In genomic region chr5:172492991-172493390, GRCh38 we compare ENCODE assay signal across 21 cellular contexts.
"Had no signal": no experiment of that assay in that cellular context is flagged by ENCODE, and none has a peak within 500 bp of the region (broad histone marks: within the 10 kb centered on the region; RNA-seq: fewer than 3 reads in every experiment).

No MANE protein-coding gene starts in this region.

- H3K4me1 Mint-ChIP-seq: activated T-helper 17 cell treated with anti-CD3 and anti-CD28 coated beads, Interleukin-2, amount 50 U/mL, for 72 hours had no signal

- H3K9me3 Mint-ChIP-seq: activated T-helper 17 cell treated with anti-CD3 and anti-CD28 coated beads, Interleukin-2, amount 50 U/mL, for 72 hours had no signal

- H3K4me3 ChIP-seq: body of pancreas, hepatocyte, lung, prostate gland, right atrium auricular region had no signal

- DNase-seq: activated CD4-positive, alpha-beta T cell treated with anti-CD3 and anti-CD28 coated beads for 1 hour; activated naive CD4-positive, alpha-beta T cell treated with anti-CD3 and anti-CD28 coated beads for 36 hours; activated T-cell treated with anti-CD3 and anti-CD28 coated beads, Interleukin-2, amount 50 U/mL, for 1 hour; body of pancreas; caudate nucleus; left colon; midbrain; nephron progenitor cell; small intestine; stimulated activated CD4-positive, alpha-beta T cell treated with anti-CD3 and anti-CD28 coated beads, Interleukin-15, amount 100 ng/mL, for 24 hours; stimulated activated CD4-positive, alpha-beta T cell treated with anti-CD3 and anti-CD28 coated beads, Interleukin-2, amount 100 ng/mL, for 48 hours; T-helper 17 cell; trophoblast cell had no signal

- H3K27ac Mint-ChIP-seq: activated naive CD4-positive, alpha-beta T cell treated with anti-CD3 and anti-CD28 coated beads for 36 hours; activated T-helper 17 cell treated with anti-CD3 and anti-CD28 coated beads, Interleukin-2, amount 50 U/mL, for 72 hours; nephron progenitor cell; stimulated activated naive CD8-positive, alpha-beta T cell treated with anti-CD3 and anti-CD28 coated beads, Interleukin-15, Interleukin-2, amounts not matched to agents 100 ng/mL and 50 ng/mL, for 24 hours; T-helper 17 cell had no signal

- H3K4me1 ChIP-seq: body of pancreas, prostate gland had no signal

- H3K27me3 ChIP-seq: body of pancreas, hepatocyte, right atrium auricular region had no signal

- H3K9me3 ChIP-seq: body of pancreas, prostate gland, right atrium auricular region had no signal

- H3K36me3 ChIP-seq: prostate gland, right atrium auricular region had no signal

- ATAC-seq: activated T-helper 17 cell treated with anti-CD3 and anti-CD28 coated beads, Interleukin-2, amount 50 U/mL, for 72 hours; body of pancreas; esophagus mucosa; left colon; T-helper 17 cell had no signal

- H3K4me3 Mint-ChIP-seq: activated naive CD4-positive, alpha-beta T cell treated with anti-CD3 and anti-CD28 coated beads for 36 hours; activated T-helper 17 cell treated with anti-CD3 and anti-CD28 coated beads, Interleukin-2, amount 50 U/mL, for 72 hours; nephron progenitor cell; stimulated activated naive CD8-positive, alpha-beta T cell treated with anti-CD3 and anti-CD28 coated beads, Interleukin-15, Interleukin-2, amounts not matched to agents 100 ng/mL and 50 ng/mL, for 24 hours; T-helper 17 cell had no signal

- H3K27me3 Mint-ChIP-seq: stimulated activated naive CD8-positive, alpha-beta T cell treated with anti-CD3 and anti-CD28 coated beads, Interleukin-15, Interleukin-2, amounts not matched to agents 100 ng/mL and 50 ng/mL, for 24 hours had no signal

- H3K27ac ChIP-seq: body of pancreas, hepatocyte, prostate gland, right atrium auricular region, VCaP had no signal
